10 cellular contexts compared by ENCODE assay signal in the genomic region with DNA sequence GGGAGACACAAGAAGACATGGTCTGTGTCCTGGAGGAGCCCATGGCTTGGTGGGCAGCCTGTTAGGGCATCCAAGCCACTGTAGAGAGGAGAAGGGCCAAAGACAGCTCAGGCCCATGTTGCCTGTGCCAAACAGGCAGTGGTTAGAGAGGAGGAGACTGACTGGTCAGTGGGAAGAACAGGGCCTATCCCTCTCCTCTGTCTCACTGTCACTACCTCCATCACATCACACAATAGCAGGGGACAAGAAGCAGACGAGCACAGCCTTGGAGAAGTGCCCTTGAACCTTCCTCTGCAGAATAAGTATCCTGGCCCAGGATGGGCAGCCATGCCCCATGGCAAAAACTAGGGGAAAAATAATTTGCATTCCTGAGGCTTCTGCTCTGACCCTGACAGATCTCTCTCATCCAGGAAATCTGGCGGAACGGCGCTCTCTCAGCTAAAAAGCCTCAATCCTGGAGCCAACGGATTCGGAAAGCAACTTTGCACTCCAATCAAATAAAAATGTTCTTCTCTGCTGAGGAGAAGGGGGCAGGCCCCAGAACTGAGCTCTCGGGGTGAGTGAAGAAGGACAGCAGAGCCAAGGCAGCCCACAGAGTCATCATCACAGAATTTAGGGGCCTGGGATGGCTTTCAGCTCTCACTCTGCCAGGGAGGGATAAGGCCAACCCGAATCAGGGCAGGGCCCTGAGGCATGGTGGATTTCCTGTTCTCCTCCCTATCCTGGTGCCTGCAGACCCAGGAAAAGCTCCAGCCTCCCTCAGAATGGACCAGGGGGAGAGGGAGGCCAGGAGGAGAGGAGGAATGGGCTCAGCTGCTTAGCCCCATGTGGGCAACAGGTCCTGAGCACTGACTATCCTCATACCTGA. TPM values are rescaled to one million over a fixed set of nuclear protein-coding genes. Genes with fewer than 3 reads are reported as not detected.
DNase-seq lines count a peak whose midpoint lies in the region; ATAC-seq, FAIRE-seq and TF ChIP-seq lines count a peak whose summit lies in the region.
"Had no signal": no experiment of that assay in that cellular context is flagged by ENCODE, and none has a peak within 500 bp of the region (broad histone marks: within the 10 kb centered on the region; RNA-seq: fewer than 3 reads in every experiment).

No MANE protein-coding gene starts in this region.

- no peak for TF ChIP-seq CTCF in HepG2 (CRISPR knock-in tag; IDR thresholded peaks at IDR 0.05)

- peak overlapping the region; percentile 80 for H3K4me3 ChIP-seq in HUES48 (ENCODE audit: low read depth, low read length)
- H3K4me3 ChIP-seq in HepG2 (replicated peaks in 1 of 3; ENCODE audit: insufficient read depth in 1 of 3, low read depth in 2 of 3, low read length in 3 of 3) = peak overlapping the region; percentile 77 to 83 (median 82)
- H3K4me3 ChIP-seq in subcutaneous abdominal adipose tissue (ENCODE audit: low read depth in 1 of 5, low read length in 5 of 5) = peak overlapping the region in 3 of 5 donors; percentile 50 to 55 (median 53)

- peaks cover 38% of the 10 kb centered on the region for H3K4me1 ChIP-seq in HUES48 (ENCODE audit: control insufficient read depth, insufficient read depth, low read length)
- H3K4me1 ChIP-seq in HepG2 (ENCODE audit: insufficient read depth, low read length) = peaks cover 51% of the 10 kb centered on the region
- peaks cover 0 to 23% (median 18%) of the 10 kb centered on the region in 5 donors for H3K4me1 ChIP-seq in subcutaneous abdominal adipose tissue (ENCODE audit: control insufficient read depth in 5 of 5, insufficient read depth in 5 of 5, low read length in 5 of 5)

- in situ Hi-C loops in HepG2 (cut with HindIII; ENCODE audit: extremely low pct_ligation_motif_present, low pct_unique_long_range_greater_than_20kb) = no loop called here

- H4K20me1 ChIP-seq in HepG2 (ENCODE audit: insufficient read depth, low read length) = peaks cover 28% of the 10 kb centered on the region

- peak; percentile 16 for ATAC-seq in HepG2
- ATAC-seq in HG03097 (IDR thresholded peaks at IDR 0.05; ENCODE audit: low FRiP score, unreplicated experiment) = no peak
- ATAC-seq in GM18867 (IDR thresholded peaks at IDR 0.05; ENCODE audit: unreplicated experiment) = no peak

- DNase-seq in HepG2 (ENCODE audit: low spot score) = no peak
- DNase-seq in central memory CD4-positive, alpha-beta T cell = no peak
- DNase-seq: amniotic stem cell, NCI-H526 treated with DMSO at 0.1 percent for 48 hours had no signal

- H3K27ac ChIP-seq in HUES48 (ENCODE audit: low read depth, low read length) (peak overlapping the region; percentile 21), angular gyrus (ENCODE audit: low read depth, low read length) (peak overlapping the region; percentile 46), HepG2 (ENCODE audit: extremely low read length, insufficient read depth, low read length) (peak overlapping the region; percentile 50), subcutaneous abdominal adipose tissue (ENCODE audit: low read depth, low read length) (peak overlapping the region; percentile 17)

- BruUV-seq in HepG2 (replicated peaks; lab: Mats Ljungman, UMichigan) = no TSS peak

- peaks cover 57% of the 10 kb centered on the region for H3K79me2 ChIP-seq in HepG2 (ENCODE audit: insufficient read depth, low read length)

- TF ChIP-seq EP300 in HepG2 (IDR thresholded peaks at IDR 0.05; ENCODE audit: low read depth in 2 of 2, low read length in 2 of 2) (no peak), HepG2 (CRISPR knock-in tag; IDR thresholded peaks at IDR 0.05; ENCODE audit: borderline replicate concordance) (no peak)

- WGBS in HepG2 (ENCODE audit: low lambda C conversion rate) = 76% methylated on average over 7 of the region's 8 CpGs

- peak; percentile 39 for FAIRE-seq in HepG2 (lab: Jason Lieb, UNC)

- H3K9me3 ChIP-seq in HUES48 (ENCODE audit: control insufficient read depth, insufficient read depth, low read length) (no peaks in the 10 kb centered on the region), HepG2 (ENCODE audit: low read length) (no peaks in the 10 kb centered on the region), subcutaneous abdominal adipose tissue (ENCODE audit: control insufficient read depth in 5 of 5, low read length in 5 of 5) (no peaks in the 10 kb centered on the region)

- TF ChIP-seq POLR2A in HepG2 (IDR thresholded peaks at IDR 0.05; ENCODE audit: insufficient read depth in 1 of 2, low read depth in 2 of 2, low read length in 2 of 2) = no peak

- no peak for TF ChIP-seq RAD21 in HepG2 (CRISPR knock-in tag; IDR thresholded peaks at IDR 0.05)

- peak overlapping the region; percentile 79 for H3K4me2 ChIP-seq in HepG2 (ENCODE audit: low read depth, low read length)

- intact Hi-C loops in HepG2 (cut with micrococcal nuclease; ENCODE audit: unreplicated experiment) = loop anchor here (2.0 kb wide), 1 partner anchor 15 kb away; no protein-coding TSS in a partner anchor

- CTCF ChIA-PET in HepG2 (lab: Yijun Ruan, JAX; ENCODE audit: low intra/inter-chr PET ratio, low total read pairs) = interaction anchor here (1.5 kb wide), 1 partner anchor 12 kb away, joined by 3 read pairs; no protein-coding TSS in a partner anchor

- H3K27me3 ChIP-seq in HUES48 (ENCODE audit: control insufficient read depth, insufficient read depth, low read length) = peaks cover 31% of the 10 kb centered on the region
- peaks cover 0 to 3% of the 10 kb centered on the region in 2 experiments; a peak in 1 of 5 replicates for H3K27me3 ChIP-seq in HepG2 (ENCODE audit: control insufficient read depth in 1 of 2, insufficient read depth in 2 of 2, low read length in 2 of 2)
- peaks cover 0 to 9% (median 0%) of the 10 kb centered on the region in 5 donors for H3K27me3 ChIP-seq in subcutaneous abdominal adipose tissue (ENCODE audit: control insufficient read depth in 5 of 5, insufficient read depth in 4 of 5, low read length in 5 of 5)

- H3K36me3 ChIP-seq in HUES48 (ENCODE audit: control insufficient read depth, insufficient read depth, low read length) (no peaks in the 10 kb centered on the region), HepG2 (replicated peaks in 1 of 2; ENCODE audit: control insufficient read depth in 1 of 2, insufficient read depth in 2 of 2, low read length in 2 of 2) (peaks cover 5 to 6% of the 10 kb centered on the region in 2 experiments; a peak in 3 of 5 replicates), subcutaneous abdominal adipose tissue (ENCODE audit: control insufficient read depth in 5 of 5, insufficient read depth in 5 of 5, low read length in 5 of 5) (no peaks in the 10 kb centered on the region)

- no peak overlapping the region for H2AFZ ChIP-seq in HepG2 (ENCODE audit: low read length)

- H3K9ac ChIP-seq in HUES48 (ENCODE audit: low read depth, low read length) = no peak overlapping the region
- H3K9ac ChIP-seq in HepG2 (ENCODE audit: insufficient read depth, low read depth, low read length) = peak overlapping the region; percentile 69
- H3K9ac ChIP-seq in subcutaneous abdominal adipose tissue (ENCODE audit: low read length in 5 of 5) = peak overlapping the region in 1 of 5 donors; percentile 38

- POLR2A ChIA-PET in HepG2 (lab: Yijun Ruan, JAX) = interaction anchor here (0.8 to 2.9 kb wide), 7 partner anchors 14 to 216 kb away, joined by 3 to 42 read pairs (median 9); a partner anchor contains a TSS

RNA-seq across cellular contexts. Expression of gene SHF, which starts 1.6 kb away (rescaled TPM):
- 16.8 and 25.5 TPM in 2 replicates for total RNA-seq in HepG2 (2016; rRNA removed; fragmentation: Illumina TruSeq; extraction: Trizol)
- 12.8 and 14.1 TPM in 2 replicates for total RNA-seq in HepG2 (2016; cell fraction: cytosol; rRNA removed; fragmentation: Illumina TruSeq; extraction: Trizol; ENCODE audit: low read depth)
- 14.2 and 23.0 TPM in 2 replicates for total RNA-seq in HepG2 (2016; cell fraction: insoluble cytoplasmic fraction; rRNA removed; fragmentation: Illumina TruSeq; extraction: Trizol)
- total RNA-seq in HepG2 (2016; cell fraction: membrane; rRNA removed; fragmentation: Illumina TruSeq; extraction: Trizol) = 21.8 and 26.1 TPM in 2 replicates
- 19.6 and 27.1 TPM in 2 replicates for total RNA-seq in HepG2 (2016; cell fraction: nucleus; rRNA removed; fragmentation: Illumina TruSeq; extraction: Trizol)
- polyA plus RNA-seq in HepG2 (2011; rRNA removed) = 20.9 and 21.4 TPM in 2 replicates
- polyA plus RNA-seq in HepG2 (2011; cell fraction: cytosol; rRNA removed) = 13.0 and 16.7 TPM in 2 replicates
- polyA plus RNA-seq in HepG2 (2011; cell fraction: nucleus; rRNA removed) = 19.6 and 22.5 TPM in 2 replicates
- 20.3 and 23.9 TPM in 2 replicates for polyA plus RNA-seq in HepG2 (2012)
- 15.0 and 15.7 TPM in 2 replicates for polyA plus RNA-seq in HepG2 (2016; cell fraction: cytosol; fragmentation: Illumina TruSeq; extraction: Trizol; ENCODE audit: low read depth)
- 20.8 and 23.0 TPM in 2 replicates for polyA plus RNA-seq in HepG2 (2016; cell fraction: insoluble cytoplasmic fraction; fragmentation: Illumina TruSeq; extraction: Trizol; ENCODE audit: low read depth)
- 19.3 and 22.0 TPM in 2 replicates for polyA plus RNA-seq in HepG2 (2016; cell fraction: membrane; fragmentation: Illumina TruSeq; extraction: Trizol; ENCODE audit: low read depth)
- 27.9 and 28.2 TPM in 2 replicates for polyA plus RNA-seq in HepG2 (2016; cell fraction: nucleus; fragmentation: Illumina TruSeq; extraction: Trizol; ENCODE audit: insufficient read depth, low read depth)
- polyA minus RNA-seq in HepG2 (2011; rRNA and poly(A)+ RNA removed; ENCODE audit: low replicate concordance) = 3.7 and 33.1 TPM in 2 replicates
- 10.0 and 13.8 TPM in 2 replicates for polyA minus RNA-seq in HepG2 (2011; cell fraction: cytosol; rRNA and poly(A)+ RNA removed)
- 18.3 and 18.9 TPM in 2 replicates for polyA minus RNA-seq in HepG2 (2011; cell fraction: nucleus; rRNA and poly(A)+ RNA removed)

RNA-seq across cellular contexts. Expression of gene DUOX1, which starts 56.3 kb away (rescaled TPM):
- total RNA-seq in HepG2 (2016; rRNA removed; fragmentation: Illumina TruSeq; extraction: Trizol) = not detected in 2 replicates
- total RNA-seq in HepG2 (2016; cell fraction: cytosol; rRNA removed; fragmentation: Illumina TruSeq; extraction: Trizol; ENCODE audit: low read depth) = not detected in 2 replicates
- total RNA-seq in HepG2 (2016; cell fraction: insoluble cytoplasmic fraction; rRNA removed; fragmentation: Illumina TruSeq; extraction: Trizol) = not detected in 2 replicates
- total RNA-seq in HepG2 (2016; cell fraction: membrane; rRNA removed; fragmentation: Illumina TruSeq; extraction: Trizol) = not detected in 2 replicates
- not detected in 2 replicates for total RNA-seq in HepG2 (2016; cell fraction: nucleus; rRNA removed; fragmentation: Illumina TruSeq; extraction: Trizol)
- 0.03 TPM in 1 of 2 replicates, not detected in the other for polyA plus RNA-seq in HepG2 (2011; rRNA removed)
- not detected in 2 replicates for polyA plus RNA-seq in HepG2 (2011; cell fraction: cytosol; rRNA removed)
- 0.03 TPM in 1 of 2 replicates, not detected in the other for polyA plus RNA-seq in HepG2 (2011; cell fraction: nucleus; rRNA removed)
- 0.28 and 0.65 TPM in 2 replicates for polyA plus RNA-seq in HepG2 (2012)
- polyA plus RNA-seq in HepG2 (2016; cell fraction: cytosol; fragmentation: Illumina TruSeq; extraction: Trizol; ENCODE audit: low read depth) = not detected in 2 replicates
- polyA plus RNA-seq in HepG2 (2016; cell fraction: insoluble cytoplasmic fraction; fragmentation: Illumina TruSeq; extraction: Trizol; ENCODE audit: low read depth) = 0.13 TPM in 1 of 2 replicates, not detected in the other
- not detected in 2 replicates for polyA plus RNA-seq in HepG2 (2016; cell fraction: membrane; fragmentation: Illumina TruSeq; extraction: Trizol; ENCODE audit: low read depth)
- polyA plus RNA-seq in HepG2 (2016; cell fraction: nucleus; fragmentation: Illumina TruSeq; extraction: Trizol; ENCODE audit: insufficient read depth, low read depth) = not detected in 2 replicates
- 0.47 TPM in 1 of 2 replicates, not detected in the other for polyA minus RNA-seq in HepG2 (2011; rRNA and poly(A)+ RNA removed; ENCODE audit: low replicate concordance)
- not detected in 2 replicates for polyA minus RNA-seq in HepG2 (2011; cell fraction: cytosol; rRNA and poly(A)+ RNA removed)
- not detected in 2 replicates for polyA minus RNA-seq in HepG2 (2011; cell fraction: nucleus; rRNA and poly(A)+ RNA removed)
- total RNA-seq: pulmonary artery endothelial cell had no signal

RNA-seq across cellular contexts. Expression of gene DUOXA1, which starts 56.5 kb away (rescaled TPM):
- not detected in 2 replicates for total RNA-seq in HepG2 (2016; rRNA removed; fragmentation: Illumina TruSeq; extraction: Trizol)
- total RNA-seq in HepG2 (2016; cell fraction: cytosol; rRNA removed; fragmentation: Illumina TruSeq; extraction: Trizol; ENCODE audit: low read depth) = not detected in 2 replicates
- total RNA-seq in HepG2 (2016; cell fraction: insoluble cytoplasmic fraction; rRNA removed; fragmentation: Illumina TruSeq; extraction: Trizol) = not detected in 2 replicates
- total RNA-seq in HepG2 (2016; cell fraction: membrane; rRNA removed; fragmentation: Illumina TruSeq; extraction: Trizol) = not detected in 2 replicates
- total RNA-seq in HepG2 (2016; cell fraction: nucleus; rRNA removed; fragmentation: Illumina TruSeq; extraction: Trizol) = not detected in 2 replicates
- polyA plus RNA-seq in HepG2 (2011; rRNA removed) = 0.10 TPM in 1 of 2 replicates, not detected in the other
- 0.03 and 0.07 TPM in 2 replicates for polyA plus RNA-seq in HepG2 (2011; cell fraction: cytosol; rRNA removed)
- polyA plus RNA-seq in HepG2 (2011; cell fraction: nucleus; rRNA removed) = 0.14 TPM in 1 of 2 replicates, not detected in the other
- polyA plus RNA-seq in HepG2 (2012) = 0.19 TPM in 1 of 2 replicates, not detected in the other
- not detected in 2 replicates for polyA plus RNA-seq in HepG2 (2016; cell fraction: cytosol; fragmentation: Illumina TruSeq; extraction: Trizol; ENCODE audit: low read depth)
- polyA plus RNA-seq in HepG2 (2016; cell fraction: insoluble cytoplasmic fraction; fragmentation: Illumina TruSeq; extraction: Trizol; ENCODE audit: low read depth) = not detected in 2 replicates
- polyA plus RNA-seq in HepG2 (2016; cell fraction: membrane; fragmentation: Illumina TruSeq; extraction: Trizol; ENCODE audit: low read depth) = not detected in 2 replicates
- not detected in 2 replicates for polyA plus RNA-seq in HepG2 (2016; cell fraction: nucleus; fragmentation: Illumina TruSeq; extraction: Trizol; ENCODE audit: insufficient read depth, low read depth)
- 0.14 TPM in 2 replicates for polyA minus RNA-seq in HepG2 (2011; rRNA and poly(A)+ RNA removed; ENCODE audit: low replicate concordance)
- polyA minus RNA-seq in HepG2 (2011; cell fraction: cytosol; rRNA and poly(A)+ RNA removed) = not detected in 2 replicates
- polyA minus RNA-seq in HepG2 (2011; cell fraction: nucleus; rRNA and poly(A)+ RNA removed) = not detected in 2 replicates
- total RNA-seq: pulmonary artery endothelial cell had no signal
